ENCODE assay signal across 12 cellular contexts in genomic region chr14:58864751-58865519, GRCh38.
DNase-seq lines count a peak whose midpoint lies in the region; ATAC-seq and TF ChIP-seq lines count a peak whose summit lies in the region.
"Had no signal": no experiment of that assay in that cellular context is flagged by ENCODE, and none has a peak within 500 bp of the region (broad histone marks: within the 10 kb centered on the region; RNA-seq: fewer than 3 reads in every experiment).

No MANE protein-coding gene starts in this region.

- H3K27me3 ChIP-seq in SJCRH30 (no peaks in the 10 kb centered on the region), foreskin keratinocyte (peaks cover 2% of the 10 kb centered on the region)
- H3K27me3 ChIP-seq: esophagus muscularis mucosa had no signal

- ATAC-seq in foreskin keratinocyte (peak; percentile 47), HG02610 (IDR thresholded peaks at IDR 0.05; ENCODE audit: unreplicated experiment) (no peak)

- no peak overlapping the region for H3K27ac ChIP-seq in SJCRH30
- no peak overlapping the region for H3K27ac ChIP-seq in foreskin keratinocyte

- peaks cover 19% of the 10 kb centered on the region for H3K4me1 ChIP-seq in SJCRH30
- no peaks in the 10 kb centered on the region for H3K4me1 ChIP-seq in foreskin keratinocyte

- no peaks in the 10 kb centered on the region for H3K9me3 ChIP-seq in SJCRH30 (replicated peaks)
- H3K9me3 ChIP-seq: Caco-2 had no signal

- DNase-seq in G401 (ENCODE audit: low spot score): peak; percentile 91
- DNase-seq in SJCRH30: peak; percentile 22 to 65
- peak; percentile 17 to 59 for DNase-seq in foreskin keratinocyte
- DNase-seq in pons (ENCODE audit: low spot score): peak; percentile 8
- DNase-seq in NCI-H1048 (lab: John Stamatoyannopoulos, UW): no peak
- no peak for DNase-seq in germinal center (ENCODE audit: low spot score)
- DNase-seq in NCI-H345 treated with DMSO at 0.1 percent for 48 hours (lab: John Stamatoyannopoulos, UW; ENCODE audit: unreplicated experiment): no peak
- DNase-seq: activated CD4-positive, alpha-beta memory T cell treated with anti-CD3 and anti-CD28 coated beads for 36 hours; Caco-2; retina had no signal

- TF ChIP-seq CTCF in foreskin keratinocyte (conservative IDR thresholded peaks at IDR 0.05): no peak

- H3K36me3 ChIP-seq in SJCRH30: no peaks in the 10 kb centered on the region
- H3K36me3 ChIP-seq: esophagus muscularis mucosa had no signal

- no peak overlapping the region for H3K4me3 ChIP-seq in SJCRH30
- H3K4me3 ChIP-seq: esophagus muscularis mucosa had no signal

- in situ Hi-C loops in G401 (cut with HindIII; ENCODE audit: low sequenced_read_pairs): no loop called here

Comparison
In these comparisons a context has a peak if more than half of its experiments do, and no peak if none do; other contexts are left out.
1. DNase-seq: peak in G401 (single experiment), SJCRH30 (2 of 2), foreskin keratinocyte (2 of 2) and pons (single experiment); none in NCI-H1048 (single experiment), germinal center (single experiment) and NCI-H345 treated with DMSO at 0.1 percent for 48 hours (single experiment).